1 cellular context compared by ENCODE assay signal in genomic region chr16:50719401-50720337, GRCh38.
TF ChIP-seq lines count a peak whose summit lies in the region.

No MANE protein-coding gene starts in this region.

TF ChIP-seq in WTC11, 78 proteins besides CTCF, POLR2A, EP300 and RAD21 (continued from another document):
- TF ChIP-seq ZNF532 (CRISPR knock-in tag; IDR thresholded peaks at IDR 0.05; ENCODE audit: borderline replicate concordance), result no peak
- TF ChIP-seq FOXP1 (CRISPR knock-in tag; IDR thresholded peaks at IDR 0.05; ENCODE audit: borderline replicate concordance), result peak; percentile 36; the same call in 1 of the 2 replicates
- no peak for TF ChIP-seq MYBL2 (CRISPR knock-in tag; IDR thresholded peaks at IDR 0.05)
- no peak for TF ChIP-seq USF2 (CRISPR knock-in tag; IDR thresholded peaks at IDR 0.05)
- no peak for TF ChIP-seq E2F1 (CRISPR knock-in tag; IDR thresholded peaks at IDR 0.05)
- TF ChIP-seq SOX15 (CRISPR knock-in tag; IDR thresholded peaks at IDR 0.05), result no peak
- no peak for TF ChIP-seq SP1 (CRISPR knock-in tag; conservative IDR thresholded peaks at IDR 0.05)
TF ChIP-seq in WTC11: peak in this region for 1.
